In the genomic region with DNA sequence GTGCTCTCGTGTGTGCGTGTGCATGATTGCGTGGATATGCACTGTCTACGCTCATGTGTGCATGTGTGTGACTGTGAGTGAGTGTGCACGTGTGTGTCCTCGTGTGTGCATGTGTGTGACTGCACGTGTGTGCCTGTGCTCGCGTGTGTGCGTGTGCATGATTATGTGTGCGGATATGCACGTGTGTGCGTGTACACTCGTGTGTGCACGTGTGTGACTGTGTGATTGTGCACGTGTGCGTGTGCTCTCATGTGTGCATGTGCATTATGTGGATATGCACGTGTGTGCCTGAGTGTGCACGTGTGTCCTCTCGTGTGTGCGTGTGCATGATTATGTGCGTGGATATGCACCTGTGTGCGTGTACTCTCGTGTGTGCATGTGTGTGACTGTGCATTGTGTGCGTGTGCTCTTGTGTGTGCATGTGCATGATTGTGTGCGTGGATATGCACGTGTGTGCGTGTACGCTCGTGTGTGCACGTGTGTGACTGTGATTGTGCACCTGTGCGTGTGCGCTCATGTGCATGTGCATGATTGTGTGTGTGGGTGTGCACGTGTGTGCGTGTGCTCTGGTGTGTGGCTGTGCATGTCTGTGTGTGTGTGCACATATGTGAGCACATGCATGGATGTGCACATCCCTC, we compare ENCODE assay signal across 26 cellular contexts. TPM values are rescaled to one million over a fixed set of nuclear protein-coding genes. Genes with fewer than 3 reads are reported as not detected.
DNase-seq lines count a peak whose midpoint lies in the region; ATAC-seq lines count a peak whose summit lies in the region.
"Had no signal": no experiment of that assay in that cellular context is flagged by ENCODE, and none has a peak within 500 bp of the region (broad histone marks: within the 10 kb centered on the region; RNA-seq: fewer than 3 reads in every experiment).

No MANE protein-coding gene starts in this region.

- no peak for ATAC-seq in stimulated activated naive CD8-positive, alpha-beta T cell treated with anti-CD3 and anti-CD28 coated beads, Interleukin-15, Interleukin-2, amounts not matched to agents 100 U/mL and 50 U/mL, for 24 hours
- ATAC-seq in GM19455 (IDR thresholded peaks at IDR 0.05; ENCODE audit: unreplicated experiment) = no peak
- ATAC-seq in HG03139 (IDR thresholded peaks at IDR 0.05; ENCODE audit: unreplicated experiment) = no peak
- ATAC-seq in HG03457 (IDR thresholded peaks at IDR 0.05; ENCODE audit: unreplicated experiment) = no peak
- ATAC-seq: activated CD4-positive, CD25-positive, alpha-beta regulatory T cell treated with anti-CD3 and anti-CD28 coated beads, Interleukin-2, amount 50 U/mL, for 24 hours; activated T-cell treated with anti-CD3 and anti-CD28 coated beads, Interleukin-2, amount 50 U/mL, for 72 hours; psoas muscle had no signal

- peaks cover 27 to 37% of the 10 kb centered on the region in 2 donors for H3K27me3 ChIP-seq in duodenal mucosa (ENCODE audit: control insufficient read depth in 1 of 2, insufficient read depth in 2 of 2, low read length in 2 of 2)
- H3K27me3 ChIP-seq in neuronal stem cell (ENCODE audit: control insufficient read depth in 3 of 3, insufficient read depth in 3 of 3, low read depth in 1 of 3, low read length in 3 of 3) = peaks cover 17 to 62% (median 38%) of the 10 kb centered on the region in 3 experiments

- H3K27ac Mint-ChIP-seq in stimulated activated naive CD8-positive, alpha-beta T cell treated with anti-CD3 and anti-CD28 coated beads, Interleukin-15, Interleukin-2, amounts not matched to agents 100 ng/mL and 50 ng/mL, for 24 hours = peak overlapping the region; percentile 65
- H3K27ac Mint-ChIP-seq: activated naive CD4-positive, alpha-beta T cell treated with anti-CD3 and anti-CD28 coated beads for 36 hours; activated T-cell treated with anti-CD3 and anti-CD28 coated beads, Interleukin-2, amount 50 U/mL, for 72 hours had no signal

- no peak overlapping the region for H2AFZ ChIP-seq in neuronal stem cell (ENCODE audit: low read length)

- peak overlapping the region; percentile 92 for H2BK12ac ChIP-seq in neuronal stem cell (ENCODE audit: low read length)

- no peaks in the 10 kb centered on the region for H3K36me3 Mint-ChIP-seq in stimulated activated naive CD8-positive, alpha-beta T cell treated with anti-CD3 and anti-CD28 coated beads, Interleukin-15, Interleukin-2, amounts not matched to agents 100 ng/mL and 50 ng/mL, for 24 hours (ENCODE audit: low read depth)
- H3K36me3 Mint-ChIP-seq: CD4-positive, alpha-beta memory T cell had no signal

- peak overlapping the region; percentile 4 to 18 for H3K4me3 ChIP-seq in duodenal mucosa (ENCODE audit: low read depth in 1 of 2, low read length in 2 of 2)
- peak overlapping the region in 1 of 2 donors; percentile 51 for H3K4me3 ChIP-seq in neuronal stem cell (ENCODE audit: low read length in 2 of 2)
- H3K4me3 ChIP-seq: left ventricle myocardium inferior, psoas muscle, sigmoid colon had no signal

- H3K4ac ChIP-seq in neuronal stem cell (ENCODE audit: low read length) = no peak overlapping the region

- no peak overlapping the region for H2BK15ac ChIP-seq in neuronal stem cell (ENCODE audit: low read length)

- no peak overlapping the region for H3K18ac ChIP-seq in neuronal stem cell (ENCODE audit: low read length)

- H3K9me3 ChIP-seq in duodenal mucosa (ENCODE audit: control insufficient read depth in 1 of 2, low read length in 2 of 2) = no peaks in the 10 kb centered on the region
- H3K9me3 ChIP-seq in neuronal stem cell (replicated peaks in 1 of 2; ENCODE audit: control insufficient read depth in 2 of 2, insufficient read depth in 1 of 2, low read depth in 1 of 2, low read length in 2 of 2) = peaks cover 2 to 9% of the 10 kb centered on the region in 2 donors
- H3K9me3 ChIP-seq: left ventricle myocardium inferior, Peyer's patch, psoas muscle, sigmoid colon had no signal

- peak overlapping the region in 1 of 2 donors; percentile 48 for H3K9ac ChIP-seq in duodenal mucosa (ENCODE audit: low read depth in 1 of 2, low read length in 2 of 2)
- H3K9ac ChIP-seq in neuronal stem cell (ENCODE audit: low read depth, low read length, poor library complexity) = peak overlapping the region; percentile 73

- DNase-seq in stimulated activated naive CD8-positive, alpha-beta T cell treated with anti-CD3 and anti-CD28 coated beads, Interleukin-15, Interleukin-2, amounts not matched to agents 100 U/mL and 50 U/mL, for 24 hours = no peak
- DNase-seq in neuronal stem cell (ENCODE audit: low spot score) = no peak
- DNase-seq: activated CD4-positive, alpha-beta T cell treated with anti-CD3 and anti-CD28 coated beads, Interleukin-2, amount 50 U/mL, for 48 hours; activated naive CD4-positive, alpha-beta T cell treated with anti-CD3 and anti-CD28 coated beads for 36 hours; activated T-cell treated with anti-CD3 and anti-CD28 coated beads, Interleukin-2, amount 50 U/mL, for 72 hours; AML-193; anterior cingulate cortex; CD4-positive, alpha-beta memory T cell; effector memory CD4-positive, alpha-beta T cell; Karpas-422; left ventricle myocardium inferior; mesendoderm; NCI-H1436; NCI-H2107; psoas muscle; SHP77 treated with DMSO at 0.1 percent for 48 hours; sigmoid colon; stimulated activated CD4-positive, alpha-beta T cell treated with anti-CD3 and anti-CD28 coated beads, Interleukin-4, amount 100 ng/mL, for 24 hours; T-helper 2 cell had no signal

- H2BK5ac ChIP-seq in neuronal stem cell (ENCODE audit: low read length) = no peak overlapping the region

- H3K79me1 ChIP-seq in neuronal stem cell (ENCODE audit: low read depth, low read length) = no peaks in the 10 kb centered on the region

- peak overlapping the region; percentile 30 for H3K4me3 Mint-ChIP-seq in stimulated activated naive CD8-positive, alpha-beta T cell treated with anti-CD3 and anti-CD28 coated beads, Interleukin-15, Interleukin-2, amounts not matched to agents 100 ng/mL and 50 ng/mL, for 24 hours
- H3K4me3 Mint-ChIP-seq: activated naive CD4-positive, alpha-beta T cell treated with anti-CD3 and anti-CD28 coated beads for 36 hours; activated T-cell treated with anti-CD3 and anti-CD28 coated beads, Interleukin-2, amount 50 U/mL, for 72 hours had no signal

- H3K4me1 Mint-ChIP-seq in stimulated activated naive CD8-positive, alpha-beta T cell treated with anti-CD3 and anti-CD28 coated beads, Interleukin-15, Interleukin-2, amounts not matched to agents 100 ng/mL and 50 ng/mL, for 24 hours (ENCODE audit: low read depth) = peaks cover 6% of the 10 kb centered on the region

- no peak overlapping the region for H4K91ac ChIP-seq in neuronal stem cell (ENCODE audit: low read depth, low read length, poor library complexity)

- peaks cover 10% of the 10 kb centered on the region for H3K9me3 Mint-ChIP-seq in stimulated activated naive CD8-positive, alpha-beta T cell treated with anti-CD3 and anti-CD28 coated beads, Interleukin-15, Interleukin-2, amounts not matched to agents 100 ng/mL and 50 ng/mL, for 24 hours

- H3K4me1 ChIP-seq in duodenal mucosa (ENCODE audit: control insufficient read depth in 1 of 2, insufficient read depth in 2 of 2, low read length in 2 of 2) (peaks cover 20 to 28% of the 10 kb centered on the region in 2 donors), neuronal stem cell (ENCODE audit: control insufficient read depth in 2 of 2, insufficient read depth in 1 of 2, low read depth in 1 of 2, low read length in 2 of 2) (peaks cover 3 to 8% of the 10 kb centered on the region in 2 donors)
- H3K4me1 ChIP-seq: psoas muscle had no signal

- peaks cover 35% of the 10 kb centered on the region for H3K27me3 Mint-ChIP-seq in stimulated activated naive CD8-positive, alpha-beta T cell treated with anti-CD3 and anti-CD28 coated beads, Interleukin-15, Interleukin-2, amounts not matched to agents 100 ng/mL and 50 ng/mL, for 24 hours

- H2AK5ac ChIP-seq in neuronal stem cell (ENCODE audit: low read depth, low read length) = no peak overlapping the region

- H2BK120ac ChIP-seq in neuronal stem cell (ENCODE audit: low read depth, low read length) = peak overlapping the region; percentile 8

- H3K36me3 ChIP-seq in duodenal mucosa (ENCODE audit: control insufficient read depth in 1 of 2, insufficient read depth in 2 of 2, low read length in 2 of 2) (no peaks in the 10 kb centered on the region), neuronal stem cell (replicated peaks in 1 of 2; ENCODE audit: control insufficient read depth in 2 of 2, insufficient read depth in 2 of 2, low read length in 2 of 2) (no peaks in the 10 kb centered on the region)
- H3K36me3 ChIP-seq: left ventricle myocardium inferior, Peyer's patch, sigmoid colon had no signal

- no peak overlapping the region for H4K8ac ChIP-seq in neuronal stem cell (ENCODE audit: low read depth, low read length)

- H3K27ac ChIP-seq in duodenal mucosa (ENCODE audit: low read depth, low read length) (no peak overlapping the region), neuronal stem cell (replicated peaks; ENCODE audit: low read length) (no peak overlapping the region)
- H3K27ac ChIP-seq: left ventricle myocardium inferior, psoas muscle, sigmoid colon had no signal

- peak overlapping the region; percentile 82 for H3K23ac ChIP-seq in neuronal stem cell (ENCODE audit: low read depth, low read length, poor library complexity)

- WGBS in neuronal stem cell (ENCODE audit: extremely low coverage in 2 of 2, insufficient read length in 2 of 2, insufficient replicate concordance in 1 of 2), 2 donors = no CpG with 5 or more reads among the region's 35 CpGs

- H3K14ac ChIP-seq in neuronal stem cell (ENCODE audit: low read length) = peak overlapping the region; percentile 95

- H3K4me2 ChIP-seq in neuronal stem cell (ENCODE audit: insufficient read depth, low read length, poor library complexity, severe bottlenecking) = no peak overlapping the region

RNA-seq across cellular contexts. Expression of gene MMEL1, which starts 2.2 kb away (rescaled TPM):
- 1.1 TPM for polyA plus RNA-seq in neuronal stem cell (2013, experiment 1 of 2)
- polyA plus RNA-seq in neuronal stem cell (2013, experiment 2 of 2) = 1.4 TPM

RNA-seq across cellular contexts. Expression of gene PRXL2B, which starts 44.0 kb away (rescaled TPM):
- polyA plus RNA-seq in neuronal stem cell (2013, experiment 1 of 2) = 35.1 TPM
- polyA plus RNA-seq in neuronal stem cell (2013, experiment 2 of 2) = 35.3 TPM
